Comparison of ENCODE assay signal across 27 cellular contexts in genomic region chr22:46163498-46163897, GRCh38.
"Had no signal": no experiment of that assay in that cellular context is flagged by ENCODE, and none has a peak within 500 bp of the region (broad histone marks: within the 10 kb centered on the region; RNA-seq: fewer than 3 reads in every experiment).

No MANE protein-coding gene starts in this region.

- H3K4me1 ChIP-seq: ascending aorta, testis, upper lobe of right lung had no signal

- H3K27ac ChIP-seq: ascending aorta, brain microvascular endothelial cell, neutrophil, pancreas, testis, upper lobe of right lung had no signal

- H3K36me3 ChIP-seq: brain microvascular endothelial cell, pancreas, upper lobe of right lung had no signal

- H3K4me3 ChIP-seq: ascending aorta, heart right ventricle, pancreas, smooth muscle cell, testis, upper lobe of right lung had no signal

- FAIRE-seq: endometrium, keratinocyte, pancreas, TTC549 had no signal

- DNase-seq: activated B cell treated with CpG ODN at 0.5 μM for 24 hours; activated CD4-positive, alpha-beta T cell treated with anti-CD3 and anti-CD28 coated beads for 36 hours; activated CD4-positive, alpha-beta T cell treated with anti-CD3 and anti-CD28 coated beads, Interleukin-2, amount 50 U/mL, for 4 hours; activated CD8-positive, alpha-beta memory T cell treated with anti-CD3 and anti-CD28 coated beads for 24 hours; activated CD8-positive, alpha-beta memory T cell treated with anti-CD3 and anti-CD28 coated beads, Interleukin-2, amount 50 U/mL, for 4 hours; activated T-cell treated with anti-CD3 and anti-CD28 coated beads, Interleukin-2, amount 50 U/mL, for 24 hours; brain microvascular endothelial cell; caudate nucleus; effector CD4-positive, alpha-beta T cell; heart right ventricle; naive thymus-derived CD8-positive, alpha-beta T cell; stimulated activated CD4-positive, alpha-beta T cell treated with anti-CD3 and anti-CD28 coated beads, Interleukin-15, amount 100 ng/mL, for 24 hours; stimulated activated CD8-positive, alpha-beta memory T cell treated with anti-CD3 and anti-CD28 coated beads, Interleukin-4, amount 100 ng/mL, for 48 hours; stimulated activated naive CD4-positive, alpha-beta T cell; T-cell; testis; upper lobe of right lung had no signal

- ATAC-seq: activated CD4-positive, alpha-beta T cell treated with anti-CD3 and anti-CD28 coated beads for 36 hours; activated naive CD4-positive, alpha-beta T cell treated with anti-CD3 and anti-CD28 coated beads, Interleukin-2, amount 50 U/mL, for 72 hours; activated T-helper 17 cell treated with anti-CD3 and anti-CD28 coated beads, Interleukin-2, amount 50 U/mL, for 72 hours; naive thymus-derived CD8-positive, alpha-beta T cell; sciatic nerve; T-cell had no signal

- H3K9me3 ChIP-seq: ascending aorta, heart right ventricle, neutrophil, pancreas, testis, upper lobe of right lung had no signal

- H3K27me3 ChIP-seq: ascending aorta, brain microvascular endothelial cell, heart right ventricle, neutrophil, pancreas, testis, upper lobe of right lung had no signal
